ENCODE assay signal across 8 cellular contexts in genomic region chr16:87956169-87956770, GRCh38. TPM values are rescaled to one million over a fixed set of nuclear protein-coding genes. Genes with fewer than 3 reads are reported as not detected.
DNase-seq lines count a peak whose midpoint lies in the region; ATAC-seq and TF ChIP-seq lines count a peak whose summit lies in the region.

No MANE protein-coding gene starts in this region.

- CTCF ChIA-PET in CD4-positive, alpha-beta T cell (lab: Charles Lee), result interaction anchor here (0.7 to 1.6 kb wide), 2 partner anchors 39 to 177 kb away, joined by 3 to 5 read pairs; no protein-coding TSS in a partner anchor

- 30% methylated on average over 5 of the region's 13 CpGs for WGBS in suprapubic skin

- peak overlapping the region; percentile 99 for H3K27ac Mint-ChIP-seq in CD4-positive, alpha-beta T cell
- H3K27ac Mint-ChIP-seq in natural killer cell, result peak overlapping the region; percentile 96 to 98

- peak; percentile 74 for ATAC-seq in CD4-positive, alpha-beta T cell (ENCODE audit: poor library complexity)
- ATAC-seq in HG03108 (IDR thresholded peaks at IDR 0.05; ENCODE audit: unreplicated experiment) (peak; percentile 29), natural killer cell (peak; percentile 57 to 74 (median 61))

- peaks cover 86% of the 10 kb centered on the region for H3K4me1 Mint-ChIP-seq in CD4-positive, alpha-beta T cell (ENCODE audit: low read depth)
- peaks cover 76 to 86% of the 10 kb centered on the region in 2 donors for H3K4me1 Mint-ChIP-seq in natural killer cell

- H3K4me3 ChIP-seq in suprapubic skin, result no peak overlapping the region

- peak; percentile 49 to 89 (median 66) for DNase-seq in CD4-positive, alpha-beta T cell
- DNase-seq in activated CD4-positive, alpha-beta T cell treated with anti-CD3 and anti-CD28 coated beads for 24 hours (ENCODE audit: low read depth in 2 of 2), result peak; percentile 48 to 58
- DNase-seq in dermis microvascular lymphatic vessel endothelial cell (ENCODE audit: low read depth in 2 of 2) (peak; percentile 26 to 70), natural killer cell (peak; percentile 64), suprapubic skin (ENCODE audit: low spot score in 2 of 2) (no peak), AG20443 (ENCODE audit: low spot score) (no peak), globus pallidus (ENCODE audit: low spot score) (no peak)

- intact Hi-C loops in CD4-positive, alpha-beta T cell (cut with DNase I, micrococcal nuclease), result loop anchor here in 1 of 2 experiments (10.0 kb wide), 5 partner anchors 579 to 1401 kb away; partner anchors contain the start of gene MTHFSD
- intact Hi-C loops in natural killer cell (cut with micrococcal nuclease), result no loop called here

- POLR2A ChIA-PET in CD4-positive, alpha-beta T cell (lab: Charles Lee), result interaction anchor here (1.1 kb wide), 2 partner anchors 10 to 573 kb away, joined by 5 to 8 read pairs; partner anchors contain the start of gene FBXO31

- H3K4me3 Mint-ChIP-seq in CD4-positive, alpha-beta T cell, result peak overlapping the region; percentile 86
- H3K4me3 Mint-ChIP-seq in natural killer cell, result peak overlapping the region; percentile 86

- peaks cover 64% of the 10 kb centered on the region for H3K36me3 Mint-ChIP-seq in CD4-positive, alpha-beta T cell (ENCODE audit: low read depth)
- H3K36me3 Mint-ChIP-seq in natural killer cell, result no peaks in the 10 kb centered on the region

- TF ChIP-seq EP300 in suprapubic skin (IDR thresholded peaks at IDR 0.05), result no peak

- H3K27ac ChIP-seq in CD4-positive, alpha-beta T cell (ENCODE audit: low read depth, low read length), result peak overlapping the region; percentile 67
- peak overlapping the region; percentile 29 for H3K27ac ChIP-seq in suprapubic skin

- peaks cover 47% of the 10 kb centered on the region for H3K4me1 ChIP-seq in suprapubic skin

- H3K36me3 ChIP-seq in suprapubic skin, result no peaks in the 10 kb centered on the region

- no peaks in the 10 kb centered on the region for H3K27me3 ChIP-seq in CD4-positive, alpha-beta T cell (ENCODE audit: control insufficient read depth, insufficient read depth, low read length)
- H3K27me3 ChIP-seq in suprapubic skin, result no peaks in the 10 kb centered on the region

- no peaks in the 10 kb centered on the region for H3K9me3 ChIP-seq in CD4-positive, alpha-beta T cell (ENCODE audit: control insufficient read depth, low read length)
- no peaks in the 10 kb centered on the region for H3K9me3 ChIP-seq in suprapubic skin

- no peaks in the 10 kb centered on the region for H3K27me3 Mint-ChIP-seq in CD4-positive, alpha-beta T cell
- no peaks in the 10 kb centered on the region for H3K27me3 Mint-ChIP-seq in natural killer cell (ENCODE audit: low read depth in 2 of 2)

- no peaks in the 10 kb centered on the region for H3K9me3 Mint-ChIP-seq in CD4-positive, alpha-beta T cell
- no peaks in the 10 kb centered on the region for H3K9me3 Mint-ChIP-seq in natural killer cell

- TF ChIP-seq CTCF in CD4-positive, alpha-beta T cell (IDR thresholded peaks at IDR 0.05), result no peak
- TF ChIP-seq CTCF in natural killer cell (IDR thresholded peaks at IDR 0.05) (no peak), suprapubic skin (IDR thresholded peaks at IDR 0.05) (no peak)

- no peak for TF ChIP-seq POLR2A in suprapubic skin (IDR thresholded peaks at IDR 0.05)

RNA-seq across cellular contexts. Expression of gene BANP, which starts 5.0 kb away (rescaled TPM):
- 10 to 100 TPM; 57.5 to 58.6 TPM for total RNA-seq in CD4-positive, alpha-beta T cell
- total RNA-seq in dermis microvascular lymphatic vessel endothelial cell (13.9 and 17.2 TPM in 2 replicates), natural killer cell (100 to 1,000 TPM in 2 of 3 donors, 10 to 100 TPM in 1; 88.8 to 117 (median 117) TPM), suprapubic skin (10 to 100 TPM; 24.9 to 40.1 (median 26.5) TPM)

RNA-seq across cellular contexts. Expression of gene CA5A, which starts 19.9 kb away (rescaled TPM):
- not detected for total RNA-seq in CD4-positive, alpha-beta T cell
- total RNA-seq in dermis microvascular lymphatic vessel endothelial cell (not detected in 2 replicates), natural killer cell (not detected), suprapubic skin (not detected)

Comparison
In these comparisons a context has a peak if more than half of its experiments do, and no peak if none do; other contexts are left out.
1. DNase-seq: peak in CD4-positive, alpha-beta T cell (10 of 10), activated CD4-positive, alpha-beta T cell treated with anti-CD3 and anti-CD28 coated beads for 24 hours (2 of 2), dermis microvascular lymphatic vessel endothelial cell (2 of 2) and natural killer cell (single experiment); none in suprapubic skin (0 of 2), AG20443 (single experiment) and globus pallidus (single experiment).
2. Peak in every context shown above with its lines, with median percentiles within 50 percentile points of each other: ATAC-seq.